18 cellular contexts compared by ENCODE assay signal in the genomic region with DNA sequence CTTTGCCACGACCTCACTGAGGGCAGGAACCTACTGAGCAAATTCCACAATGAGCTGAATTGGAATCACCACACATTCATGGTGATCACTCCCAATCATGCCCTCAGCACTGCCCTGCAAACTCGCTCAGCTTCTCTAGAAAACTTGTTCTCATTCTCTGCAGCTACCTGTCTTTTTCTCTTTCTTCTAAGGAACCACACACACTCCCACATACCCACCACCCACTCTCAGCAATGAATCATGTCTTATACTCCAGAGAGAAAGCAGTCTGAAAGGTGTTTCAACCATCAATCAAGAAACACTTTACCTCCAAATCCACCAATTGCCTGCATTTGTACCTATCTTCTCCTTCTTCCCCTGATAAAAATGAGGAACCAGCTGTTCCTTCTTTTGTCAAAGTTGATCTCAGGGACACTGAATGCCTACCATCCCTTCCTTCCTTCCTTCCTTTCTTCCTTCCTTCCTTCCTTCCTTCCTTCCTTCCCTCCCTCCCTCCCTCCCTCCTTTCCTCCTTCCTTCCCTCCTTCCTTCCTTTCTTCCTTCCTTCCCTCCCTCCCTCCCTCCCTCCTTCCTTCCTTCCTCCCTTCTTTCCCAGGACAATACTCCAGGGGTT.
A peak's percentile ranks its signal among the peaks of the same experiment; 100 is the strongest.
DNase-seq lines count a peak whose midpoint lies in the region; ATAC-seq and TF ChIP-seq lines count a peak whose summit lies in the region.
"Had no signal": no experiment of that assay in that cellular context is flagged by ENCODE, and none has a peak within 500 bp of the region (broad histone marks: within the 10 kb centered on the region; RNA-seq: fewer than 3 reads in every experiment).

No MANE protein-coding gene starts in this region.

- H4K20me1 ChIP-seq in H9 (ENCODE audit: control insufficient read depth, insufficient read depth, insufficient read length), result no peaks in the 10 kb centered on the region

- TF ChIP-seq CTCF in H9 (conservative IDR thresholded peaks at IDR 0.05), result no peak
- no peak for TF ChIP-seq CTCF in parathyroid adenoma (IDR thresholded peaks at IDR 0.05)
- TF ChIP-seq CTCF in tibial artery (IDR thresholded peaks at IDR 0.05), result no peak

- H2BK15ac ChIP-seq in H9 (ENCODE audit: low read depth, low read length), result no peak overlapping the region

- no peak overlapping the region for H4K5ac ChIP-seq in H9 (ENCODE audit: insufficient read length, low read depth, low read length)

- H3K4ac ChIP-seq in H9 (ENCODE audit: low read depth, low read length), result no peak overlapping the region

- H3K4me1 ChIP-seq in H9 (ENCODE audit: insufficient read depth, low read length) (peaks cover 4% of the 10 kb centered on the region; the same call in 1 of the 2 replicates), parathyroid adenoma (peaks cover 12% of the 10 kb centered on the region), tibial artery (no peaks in the 10 kb centered on the region)
- H3K4me1 ChIP-seq: gastroesophageal sphincter, HAP-1 had no signal

- POLR2A ChIA-PET in activated CD4-positive, alpha-beta memory T cell treated with anti-CD3 and anti-CD28 coated beads, Interleukin-2, amount 10 ng/mL, durations not matched to agents 7 days and 5 days (lab: Charles Lee), result no interaction called here

- peaks cover 30 to 38% of the 10 kb centered on the region in 2 experiments for H3K4me1 Mint-ChIP-seq in H9
- peaks cover 6% of the 10 kb centered on the region for H3K4me1 Mint-ChIP-seq in activated CD4-positive, alpha-beta memory T cell treated with anti-CD3 and anti-CD28 coated beads, Interleukin-2, amount 10 ng/mL, durations not matched to agents 7 days and 5 days

- H2AFZ ChIP-seq in H9 (ENCODE audit: low read length) (no peak overlapping the region), parathyroid adenoma (peak overlapping the region; percentile 61)
- H2AFZ ChIP-seq: neural progenitor cell had no signal

- intact Hi-C loops in tibial artery (cut with DNase I; ENCODE audit: low total_unique reads), result no loop called here

- H3K27me3 ChIP-seq in H9 (ENCODE audit: insufficient read depth, low read length), result no peaks in the 10 kb centered on the region
- no peaks in the 10 kb centered on the region for H3K27me3 ChIP-seq in parathyroid adenoma (ENCODE audit: control insufficient read depth, insufficient read depth, low read length)
- H3K27me3 ChIP-seq in tibial artery, result no peaks in the 10 kb centered on the region
- H3K27me3 ChIP-seq: gastroesophageal sphincter, MG63, neural progenitor cell had no signal

- peak overlapping the region in 2 of 3 experiments; percentile 56 to 81; a peak in 3 of 7 replicates for H3K27ac Mint-ChIP-seq in H9
- H3K27ac Mint-ChIP-seq in activated CD4-positive, alpha-beta memory T cell treated with anti-CD3 and anti-CD28 coated beads, Interleukin-2, amount 10 ng/mL, durations not matched to agents 7 days and 5 days, result peak overlapping the region; percentile 10
- H3K27ac Mint-ChIP-seq: neural progenitor cell had no signal

- H3K23ac ChIP-seq in H9 (ENCODE audit: insufficient read length, low read depth, low read length), result no peak overlapping the region

- CTCF ChIA-PET in activated CD4-positive, alpha-beta memory T cell treated with anti-CD3 and anti-CD28 coated beads, Interleukin-2, amount 10 ng/mL, durations not matched to agents 7 days and 5 days (lab: Charles Lee), result no interaction called here

- H3K9ac ChIP-seq in H9 (ENCODE audit: extremely low read depth, insufficient read length, low read length) (no peak overlapping the region), parathyroid adenoma (no peak overlapping the region)
- H3K9ac ChIP-seq: neural progenitor cell had no signal

- no peaks in the 10 kb centered on the region for H3K36me3 Mint-ChIP-seq in H9 (ENCODE audit: insufficient read depth in 1 of 3, low read depth in 3 of 3)
- H3K36me3 Mint-ChIP-seq in activated CD4-positive, alpha-beta memory T cell treated with anti-CD3 and anti-CD28 coated beads, Interleukin-2, amount 10 ng/mL, durations not matched to agents 7 days and 5 days (ENCODE audit: low read depth), result no peaks in the 10 kb centered on the region
- H3K36me3 Mint-ChIP-seq: neural progenitor cell had no signal

- H2AK5ac ChIP-seq in H9 (ENCODE audit: insufficient read length, low read length), result no peak overlapping the region

- H4K8ac ChIP-seq in H9 (replicated peaks; ENCODE audit: insufficient read length, low read depth, low read length), result no peak overlapping the region

- H3K79me2 ChIP-seq in H9 (ENCODE audit: insufficient read depth, low read length) (no peaks in the 10 kb centered on the region), parathyroid adenoma (no peaks in the 10 kb centered on the region)

- H3K4me2 ChIP-seq in H9 (ENCODE audit: insufficient read depth, insufficient read length, low read length) (no peak overlapping the region), parathyroid adenoma (ENCODE audit: low read length) (no peak overlapping the region)
- H3K4me2 ChIP-seq: neural progenitor cell had no signal

- H3K18ac ChIP-seq in H9 (ENCODE audit: insufficient read length, low read depth, low read length), result no peak overlapping the region

- no peak overlapping the region for H2BK12ac ChIP-seq in H9 (ENCODE audit: insufficient read length, low read depth, low read length)

- no peak overlapping the region for H2BK5ac ChIP-seq in H9 (ENCODE audit: insufficient read length, low read length)

- no peak overlapping the region for H4K91ac ChIP-seq in H9 (ENCODE audit: insufficient read length, low read depth, low read length)

- H2BK20ac ChIP-seq in H9 (ENCODE audit: low read depth, low read length, poor library complexity, severe bottlenecking), result no peak overlapping the region

- no peak overlapping the region for H3T11ph ChIP-seq in H9 (ENCODE audit: low read length)

- no peaks in the 10 kb centered on the region for H3K36me3 ChIP-seq in parathyroid adenoma (ENCODE audit: control insufficient read depth, insufficient read depth, low read length)
- no peaks in the 10 kb centered on the region for H3K36me3 ChIP-seq in tibial artery
- H3K36me3 ChIP-seq: gastroesophageal sphincter, HAP-1, MG63, neural progenitor cell had no signal

- H3K23me2 ChIP-seq in H9 (ENCODE audit: insufficient read length, low read depth, low read length, poor library complexity, severe bottlenecking), result peaks cover 2% of the 10 kb centered on the region

- H3K9me3 Mint-ChIP-seq in H9, result no peaks in the 10 kb centered on the region
- H3K9me3 Mint-ChIP-seq in activated CD4-positive, alpha-beta memory T cell treated with anti-CD3 and anti-CD28 coated beads, Interleukin-2, amount 10 ng/mL, durations not matched to agents 7 days and 5 days, result no peaks in the 10 kb centered on the region
- H3K9me3 Mint-ChIP-seq: neural progenitor cell had no signal

- no peak overlapping the region for H3K14ac ChIP-seq in H9 (ENCODE audit: insufficient read depth, low read length)

- no peak overlapping the region for H3K4me3 Mint-ChIP-seq in H9
- H3K4me3 Mint-ChIP-seq in activated CD4-positive, alpha-beta memory T cell treated with anti-CD3 and anti-CD28 coated beads, Interleukin-2, amount 10 ng/mL, durations not matched to agents 7 days and 5 days, result no peak overlapping the region
- H3K4me3 Mint-ChIP-seq: neural progenitor cell had no signal

- peak; percentile 41 for DNase-seq in activated naive CD4-positive, alpha-beta T cell treated with Interleukin-2 at 50 U/mL for 16 hours
- no peak for DNase-seq in activated naive CD4-positive, alpha-beta T cell (lab: John Stamatoyannopoulos, UW)
- no peak for DNase-seq in H9
- no peak for DNase-seq in activated CD4-positive, alpha-beta memory T cell treated with anti-CD3 and anti-CD28 coated beads, Interleukin-2, amount 10 ng/mL, durations not matched to agents 7 days and 5 days
- no peak for DNase-seq in tibial artery
- DNase-seq in cerebellum (ENCODE audit: low spot score), result no peak
- DNase-seq: Caco-2, MG63, midbrain, NCI-H2029, NCI-H510A, substantia nigra had no signal

- no peak overlapping the region for H2BK120ac ChIP-seq in H9 (ENCODE audit: low read depth, low read length, poor library complexity, severe bottlenecking)

- H3K9me3 ChIP-seq in H9 (ENCODE audit: control insufficient read depth, low read depth, low read length), result no peaks in the 10 kb centered on the region
- H3K9me3 ChIP-seq in parathyroid adenoma (ENCODE audit: control insufficient read depth, low read length), result no peaks in the 10 kb centered on the region
- no peaks in the 10 kb centered on the region for H3K9me3 ChIP-seq in tibial artery
- H3K9me3 ChIP-seq: Caco-2, gastroesophageal sphincter, HAP-1, MG63 had no signal

- no CpG with 5 or more reads among the region's 2 CpGs for whole genome bisulfite sequencing in H9 (ENCODE audit: extremely low coverage, insufficient read length, low lambda C conversion rate)

- H3K27me3 Mint-ChIP-seq in H9 (ENCODE audit: low read depth), result no peaks in the 10 kb centered on the region
- H3K27me3 Mint-ChIP-seq in activated CD4-positive, alpha-beta memory T cell treated with anti-CD3 and anti-CD28 coated beads, Interleukin-2, amount 10 ng/mL, durations not matched to agents 7 days and 5 days, result no peaks in the 10 kb centered on the region

- ATAC-seq in GM21529 (IDR thresholded peaks at IDR 0.05; ENCODE audit: unreplicated experiment), result no peak
- ATAC-seq: gastroesophageal sphincter had no signal

- H3K56ac ChIP-seq in H9 (ENCODE audit: insufficient read length, low read depth, low read length), result no peak overlapping the region

- no peak overlapping the region for H3K27ac ChIP-seq in H9 (ENCODE audit: insufficient read length, low read depth, low read length)
- no peak overlapping the region for H3K27ac ChIP-seq in parathyroid adenoma
- H3K27ac ChIP-seq in tibial artery, result no peak overlapping the region
- H3K27ac ChIP-seq: gastroesophageal sphincter, neural progenitor cell, RWPE1 had no signal

- no peaks in the 10 kb centered on the region for H3K79me1 ChIP-seq in H9 (ENCODE audit: insufficient read depth, low read depth, low read length, poor library complexity, severe bottlenecking)

- H3K4me3 ChIP-seq in parathyroid adenoma (ENCODE audit: low read depth, low read length) (no peak overlapping the region), tibial artery (no peak overlapping the region)
- H3K4me3 ChIP-seq: gastroesophageal sphincter, HAP-1, MG63, neural progenitor cell had no signal
